1 cellular context compared by ENCODE assay signal in genomic region chr17:52517176-52517575, GRCh38.
TF ChIP-seq lines count a peak whose summit lies in the region.

No MANE protein-coding gene starts in this region.

TF ChIP-seq in H1, 55 proteins besides CTCF, POLR2A, EP300 and RAD21:
- TF ChIP-seq SAP30 (IDR thresholded peaks at IDR 0.05; ENCODE audit: insufficient read depth, insufficient replicate concordance, low read length): no peak
- TF ChIP-seq SP4 (IDR thresholded peaks at IDR 0.05; ENCODE audit: low read length): no peak
TF ChIP-seq in H1: peak in this region for 0.
